Comparison of ENCODE assay signal across 29 cellular contexts in genomic region chr14:50602035-50602434, GRCh38. TPM values are rescaled to one million over a fixed set of nuclear protein-coding genes. Genes with fewer than 3 reads are reported as not detected.
DNase-seq lines count a peak whose midpoint lies in the region; ATAC-seq and TF ChIP-seq lines count a peak whose summit lies in the region.
"Had no signal": no experiment of that assay in that cellular context is flagged by ENCODE, and none has a peak within 500 bp of the region (broad histone marks: within the 10 kb centered on the region; RNA-seq: fewer than 3 reads in every experiment).

No MANE protein-coding gene starts in this region.

- H3K4me1 Mint-ChIP-seq in GM23338 = peaks cover 10% of the 10 kb centered on the region; the same call in 2 of the 3 replicates
- H3K4me1 Mint-ChIP-seq: central memory CD8-positive, alpha-beta T cell had no signal

- H3K4me3 ChIP-seq in GM23338 (no peak overlapping the region), PC-3 (ENCODE audit: low read length) (no peak overlapping the region)
- H3K4me3 ChIP-seq: gastrocnemius medialis, lower lobe of right lung, transverse colon had no signal

- H3K27me3 Mint-ChIP-seq in GM23338 (ENCODE audit: insufficient read depth, low read depth, poor library complexity) = no peaks in the 10 kb centered on the region
- H3K27me3 Mint-ChIP-seq: activated CD8-positive, alpha-beta memory T cell treated with anti-CD3 and anti-CD28 coated beads, Interleukin-2, amount 10 ng/mL, durations not matched to agents 7 days and 5 days; central memory CD8-positive, alpha-beta T cell; natural killer cell treated with Interleukin-12 subunit alpha and Interleukin-12 subunit beta and Interleukin-15 and Interleukin-18, amount 100 ng/mL, for 72 hours had no signal

- no peak overlapping the region for H3K4me2 ChIP-seq in GM23338
- H3K4me2 ChIP-seq in PC-3 (ENCODE audit: low read length) = no peak overlapping the region

- H3K9me2 ChIP-seq in GM23338 (ENCODE audit: insufficient read depth) = no peaks in the 10 kb centered on the region
- H3K9me2 ChIP-seq in PC-3 (replicated peaks; ENCODE audit: low read length) = no peaks in the 10 kb centered on the region

- TSS peak; percentile 92 for BruUV-seq in PC-3 (replicated peaks; lab: Mats Ljungman, UMichigan)

- H3K27me3 ChIP-seq in GM23338 (ENCODE audit: insufficient read depth) (no peaks in the 10 kb centered on the region), PC-3 (ENCODE audit: low read length) (no peaks in the 10 kb centered on the region)
- H3K27me3 ChIP-seq: BE2C, gastrocnemius medialis, transverse colon had no signal

- intact Hi-C loops in PC-3 (cut with micrococcal nuclease) = loop anchor here (5.0 kb wide), 1 partner anchor 110 kb away; no protein-coding TSS in a partner anchor

- no peak overlapping the region for H2AFZ ChIP-seq in GM23338
- no peak overlapping the region for H2AFZ ChIP-seq in PC-3 (ENCODE audit: low read length)

- CTCF ChIA-PET in PC-3 (lab: Charles Lee) = interaction anchor here (0.6 to 2.9 kb wide), 5 partner anchors 9 to 258 kb away, joined by 3 to 27 read pairs (median 11); no protein-coding TSS in a partner anchor

- H3K27ac ChIP-seq in GM23338 (ENCODE audit: low read depth) = no peak overlapping the region
- peak overlapping the region; percentile 34; the same call in 1 of the 2 replicates for H3K27ac ChIP-seq in PC-3 (ENCODE audit: low read length)
- H3K27ac ChIP-seq in cingulate gyrus (ENCODE audit: low read depth, low read length) = peak overlapping the region; percentile 50
- H3K27ac ChIP-seq: gastrocnemius medialis, lower lobe of right lung, transverse colon had no signal

- no peaks in the 10 kb centered on the region for H3F3A ChIP-seq in GM23338 (replicated peaks; ENCODE audit: low read depth)
- H3F3A ChIP-seq in PC-3 (ENCODE audit: low read length, unreplicated experiment) = no peaks in the 10 kb centered on the region

- no peaks in the 10 kb centered on the region for H3K9me3 Mint-ChIP-seq in GM23338
- H3K9me3 Mint-ChIP-seq: activated naive CD8-positive, alpha-beta T cell treated with anti-CD3 and anti-CD28 coated beads, Interleukin-2, amount 10 ng/mL, durations not matched to agents 7 days and 5 days; activated T-cell treated with anti-CD3 and anti-CD28 coated beads, Interleukin-2, amount 50 U/mL, for 4 hours; central memory CD8-positive, alpha-beta T cell; natural killer cell treated with Interleukin-12 subunit alpha and Interleukin-12 subunit beta and Interleukin-15 and Interleukin-18, amount 100 ng/mL, for 72 hours had no signal

- no peaks in the 10 kb centered on the region for H3K9me3 ChIP-seq in PC-3 (ENCODE audit: low read length)
- H3K9me3 ChIP-seq: BE2C, gastrocnemius medialis, lower lobe of right lung, transverse colon had no signal

- H3K27ac Mint-ChIP-seq in GM23338 = peak overlapping the region; percentile 39; the same call in 1 of the 2 replicates
- H3K27ac Mint-ChIP-seq: activated CD8-positive, alpha-beta memory T cell treated with anti-CD3 and anti-CD28 coated beads, Interleukin-2, amount 10 ng/mL, durations not matched to agents 7 days and 5 days; activated naive CD8-positive, alpha-beta T cell treated with anti-CD3 and anti-CD28 coated beads, Interleukin-2, amount 10 ng/mL, durations not matched to agents 7 days and 5 days; natural killer cell treated with Interleukin-12 subunit alpha and Interleukin-12 subunit beta and Interleukin-15 and Interleukin-18, amount 100 ng/mL, for 72 hours had no signal

- H3K4me1 ChIP-seq in GM23338 (ENCODE audit: insufficient read depth) (0 out of 2 replicates have a peak, but pooled peaks cover 6% of the 10 kb centered on the region), PC-3 (ENCODE audit: insufficient read depth, low read length) (peaks cover 32% of the 10 kb centered on the region)
- H3K4me1 ChIP-seq: BE2C, gastrocnemius medialis, lower lobe of right lung had no signal

- H3K4me3 Mint-ChIP-seq in GM23338 = no peak overlapping the region
- H3K4me3 Mint-ChIP-seq: activated CD8-positive, alpha-beta memory T cell treated with anti-CD3 and anti-CD28 coated beads, Interleukin-2, amount 10 ng/mL, durations not matched to agents 7 days and 5 days; activated naive CD8-positive, alpha-beta T cell treated with anti-CD3 and anti-CD28 coated beads, Interleukin-2, amount 10 ng/mL, durations not matched to agents 7 days and 5 days; activated T-cell treated with anti-CD3 and anti-CD28 coated beads, Interleukin-2, amount 50 U/mL, for 4 hours; central memory CD8-positive, alpha-beta T cell; natural killer cell treated with Interleukin-12 subunit alpha and Interleukin-12 subunit beta and Interleukin-15 and Interleukin-18, amount 100 ng/mL, for 72 hours had no signal

- H3K9ac ChIP-seq in PC-3 (ENCODE audit: low read length) = no peak overlapping the region

- TF ChIP-seq CTCF in GM23338 (conservative IDR thresholded peaks at IDR 0.05; ENCODE audit: low read depth in 2 of 2) = no peak
- no peak for TF ChIP-seq CTCF in PC-3 (conservative IDR thresholded peaks at IDR 0.05; ENCODE audit: low read depth, low read length)

- POLR2A ChIA-PET in PC-3 (lab: Charles Lee; ENCODE audit: unreplicated experiment) = interaction anchor here (1.4 kb wide), 1 partner anchor 66 kb away, joined by 5 read pairs; the partner anchor contains the start of gene SAV1

- H4K20me1 ChIP-seq in GM23338 (replicated peaks; ENCODE audit: insufficient read depth) (no peaks in the 10 kb centered on the region), PC-3 (ENCODE audit: low read length) (no peaks in the 10 kb centered on the region)

- H3K36me3 ChIP-seq in GM23338 (ENCODE audit: insufficient read depth) (no peaks in the 10 kb centered on the region), PC-3 (ENCODE audit: low read depth, low read length) (no peaks in the 10 kb centered on the region)
- H3K36me3 ChIP-seq: BE2C, gastrocnemius medialis, lower lobe of right lung, transverse colon had no signal

- no peaks in the 10 kb centered on the region for H3K79me2 ChIP-seq in GM23338 (replicated peaks; ENCODE audit: insufficient read depth)
- H3K79me2 ChIP-seq in PC-3 (ENCODE audit: low read length) = no peaks in the 10 kb centered on the region

- no peaks in the 10 kb centered on the region for H3K36me3 Mint-ChIP-seq in GM23338 (ENCODE audit: low read depth)
- H3K36me3 Mint-ChIP-seq: activated CD8-positive, alpha-beta memory T cell treated with anti-CD3 and anti-CD28 coated beads, Interleukin-2, amount 10 ng/mL, durations not matched to agents 7 days and 5 days; activated naive CD8-positive, alpha-beta T cell treated with anti-CD3 and anti-CD28 coated beads, Interleukin-2, amount 10 ng/mL, durations not matched to agents 7 days and 5 days; natural killer cell treated with Interleukin-12 subunit alpha and Interleukin-12 subunit beta and Interleukin-15 and Interleukin-18, amount 100 ng/mL, for 72 hours had no signal

- DNase-seq in GM23338 (ENCODE audit: low spot score) = no peak
- no peak for DNase-seq in PC-3
- DNase-seq in middle frontal gyrus (ENCODE audit: extremely low spot score, low spot score) = peak; percentile 2
- no peak for DNase-seq in ureter (ENCODE audit: low spot score)
- no peak for DNase-seq in NCI-H2107 (lab: John Stamatoyannopoulos, UW)
- DNase-seq in hypothalamus (lab: John Stamatoyannopoulos, UW) = no peak
- DNase-seq: ACHN; activated CD4-positive, alpha-beta T cell treated with anti-CD3 and anti-CD28 coated beads, Interleukin-2, amount 50 U/mL, for 4 hours; activated CD8-positive, alpha-beta memory T cell treated with anti-CD3 and anti-CD28 coated beads, Interleukin-2, amount 10 ng/mL, durations not matched to agents 7 days and 5 days; activated gamma-delta T cell; activated naive CD8-positive, alpha-beta T cell treated with anti-CD3 and anti-CD28 coated beads, Interleukin-2, amount 10 ng/mL, durations not matched to agents 7 days and 5 days; activated T-cell treated with anti-CD3 and anti-CD28 coated beads, Interleukin-2, amount 50 U/mL, for 4 hours; BE2C; dermis blood vessel endothelial cell; gastrocnemius medialis; lower lobe of right lung; NCI-H1092; NCI-H1694; NCI-H2171 treated with DMSO at 0.1 percent for 48 hours; NCI-H510A treated with DMSO at 0.1 percent for 48 hours; NK-92 treated with Interleukin-12 subunit alpha and Interleukin-12 subunit beta, amount 100 ng/mL, for 24 hours; stimulated activated CD4-positive, alpha-beta T cell treated with anti-CD3 and anti-CD28 coated beads, Interleukin-4, amount 100 ng/mL, for 24 hours; transverse colon had no signal

- ATAC-seq in GM23338 (no peak), PC-3 (peak; percentile 11), GM21447 (IDR thresholded peaks at IDR 0.05; ENCODE audit: unreplicated experiment) (no peak)
- ATAC-seq: activated CD4-positive, CD25-positive, alpha-beta regulatory T cell treated with anti-CD3 and anti-CD28 coated beads, Interleukin-2, amount 50 U/mL, for 24 hours; activated CD8-positive, alpha-beta memory T cell treated with anti-CD3 and anti-CD28 coated beads, Interleukin-2, amount 10 ng/mL, durations not matched to agents 7 days and 5 days; activated T-cell treated with anti-CD3 and anti-CD28 coated beads, Interleukin-2, amount 50 U/mL, for 4 hours; gastrocnemius medialis; HCT116; lower lobe of right lung; natural killer cell treated with Interleukin-12 subunit alpha and Interleukin-12 subunit beta and Interleukin-15 and Interleukin-18, amount 100 ng/mL, for 72 hours had no signal

RNA-seq across cellular contexts. Expression of gene ATL1, which starts 42.1 kb away (rescaled TPM):
- 5.9 and 7.0 TPM in 2 replicates for total RNA-seq in GM23338 (2014; rRNA removed; shearing (Covaris generic))
- 3.5 and 5.0 TPM in 2 replicates for polyA plus RNA-seq in GM23338 (2016; fragmentation: Nextera tagmentation; extraction: Ambion mirVana)
- total RNA-seq in PC-3 (2014; rRNA removed) (0.63 and 1.3 TPM in 2 replicates), ureter (8.8 TPM)
